8 cellular contexts compared by ENCODE assay signal in genomic region chr16:75464130-75464918, GRCh38. TPM values are rescaled to one million over a fixed set of nuclear protein-coding genes. Genes with fewer than 3 reads are reported as not detected.
DNase-seq lines count a peak whose midpoint lies in the region; ATAC-seq and TF ChIP-seq lines count a peak whose summit lies in the region.

Gene TMEM170A, minus strand, starts transcription at chr16:75464689. Its CDS starts 89 bp downstream, at chr16:75464600.

- TF ChIP-seq EP300 in SK-N-SH (IDR thresholded peaks at IDR 0.05; ENCODE audit: borderline replicate concordance in 1 of 2, low read depth in 1 of 2, low read length in 1 of 2): no peak
- TF ChIP-seq EP300 in suprapubic skin (IDR thresholded peaks at IDR 0.05): no peak

- H2AFZ ChIP-seq in SK-N-SH (ENCODE audit: low read depth): peak within 1 kb of the TSS; percentile 95

- H3K27me3 ChIP-seq in SK-N-SH (ENCODE audit: insufficient read depth) (no peaks in the 10 kb centered on the region), suprapubic skin (no peaks in the 10 kb centered on the region)

- H3K4me1 ChIP-seq in SK-N-SH (ENCODE audit: control insufficient read depth in 1 of 2, insufficient read depth in 2 of 2, low read depth in 1 of 2, low read length in 1 of 2): peaks cover 0 to 3% of the 10 kb centered on the region in 2 experiments; a peak in 2 of 4 replicates
- H3K4me1 ChIP-seq in suprapubic skin: peaks cover 21% of the 10 kb centered on the region

- H3K27ac ChIP-seq in SK-N-SH (ENCODE audit: low read depth in 2 of 2, low read length in 1 of 2) (peak within 1 kb of the TSS; percentile 80 to 95), suprapubic skin (peak within 1 kb of the TSS; percentile 96)

- peak within 1 kb of the TSS; percentile 84 for H3K9ac ChIP-seq in SK-N-SH

- peak; percentile 77; the same call in 1 of the 2 replicates for TF ChIP-seq RAD21 in SK-N-SH (IDR thresholded peaks at IDR 0.05; ENCODE audit: low read length)

- H3F3A ChIP-seq in SK-N-SH (replicated peaks; ENCODE audit: insufficient read depth): peaks cover 2% of the 10 kb centered on the region

- no peaks in the 10 kb centered on the region for H3K9me2 ChIP-seq in SK-N-SH

- POLR2A ChIA-PET in SK-N-SH (lab: Yijun Ruan, JAX): interaction anchor here (1.0 to 1.2 kb wide), 3 partner anchors 31 to 266 kb away, joined by 3 to 4 read pairs (median 3); partner anchors contain the start of genes ADAT1 and CFDP1

- peak; percentile 95 for TF ChIP-seq POLR2A in GM10847 (IDR thresholded peaks at IDR 0.05; ENCODE audit: extremely low read depth, insufficient read length)
- TF ChIP-seq POLR2A in suprapubic skin (IDR thresholded peaks at IDR 0.05): peak in 1 of 2 donors; percentile 81

- ATAC-seq in HG02588 (IDR thresholded peaks at IDR 0.05; ENCODE audit: unreplicated experiment): peak; percentile 91

- peak; percentile 100 for TF ChIP-seq CTCF in SK-N-SH (IDR thresholded peaks at IDR 0.05)
- peak; percentile 100 for TF ChIP-seq CTCF in suprapubic skin (IDR thresholded peaks at IDR 0.05)

- H3K4me2 ChIP-seq in SK-N-SH: peak within 1 kb of the TSS; percentile 99

- peaks cover 22% of the 10 kb centered on the region for H4K20me1 ChIP-seq in SK-N-SH (ENCODE audit: insufficient read depth)

- H3K4me3 ChIP-seq in SK-N-SH (ENCODE audit: low read depth in 2 of 2, low read length in 1 of 2): peak within 1 kb of the TSS; percentile 69 to 85
- H3K4me3 ChIP-seq in suprapubic skin: peak within 1 kb of the TSS; percentile 97

- WGBS in SK-N-SH (ENCODE audit: low lambda C conversion rate): under 1% methylated on average over 37 of the region's 89 CpGs
- 0% methylated on average over 17 of the region's 89 CpGs for WGBS in suprapubic skin

- H3K9me3 ChIP-seq in SK-N-SH (no peaks in the 10 kb centered on the region), suprapubic skin (no peaks in the 10 kb centered on the region)

- peaks cover 47% of the 10 kb centered on the region for H3K79me2 ChIP-seq in SK-N-SH (ENCODE audit: insufficient read depth)

- peak; percentile 82 for DNase-seq in NCI-H1048 (lab: John Stamatoyannopoulos, UW)
- peak; percentile 98 for DNase-seq in SK-N-SH
- peak; percentile 100 for DNase-seq in activated naive CD4-positive, alpha-beta T cell treated with anti-CD3 and anti-CD28 coated beads, Interleukin-2, amount 50 U/mL, for 16 hours
- DNase-seq in germinal center (ENCODE audit: low spot score): peak; percentile 97
- peak; percentile 74 to 100 (median 98) for DNase-seq in nucleus accumbens (lab: John Stamatoyannopoulos, UW)
- DNase-seq in suprapubic skin (ENCODE audit: low spot score in 2 of 2): peak; percentile 99 to 100

- H3K36me3 ChIP-seq in SK-N-SH (replicated peaks in 1 of 2; ENCODE audit: control insufficient read depth in 1 of 2, insufficient read depth in 2 of 2, low read length in 1 of 2): no peaks in the 10 kb centered on the region
- H3K36me3 ChIP-seq in suprapubic skin: no peaks in the 10 kb centered on the region

- CTCF ChIA-PET in SK-N-SH (lab: Yijun Ruan, JAX): interaction anchor here (0.7 to 4.2 kb wide), 41 partner anchors 8 to 396 kb away, joined by 3 to 22 read pairs (median 4); partner anchors contain the start of gene CTRB2

TF ChIP-seq in SK-N-SH, 30 proteins besides CTCF, POLR2A, EP300 and RAD21 (continues in another document):
- TF ChIP-seq CHD2 (IDR thresholded peaks at IDR 0.05; ENCODE audit: low read length, partially characterized antibody): peak; percentile 77
- TF ChIP-seq RXRA (IDR thresholded peaks at IDR 0.05; ENCODE audit: borderline replicate concordance, low read depth): no peak
- 0 out of 2 replicates have a peak, but pooled peaks have one; percentile 12 for TF ChIP-seq TCF12 (IDR thresholded peaks at IDR 0.05)
- TF ChIP-seq FOSL2 (IDR thresholded peaks at IDR 0.05; ENCODE audit: borderline replicate concordance, low read depth): no peak
- peak; percentile 97 for TF ChIP-seq PBX3 (IDR thresholded peaks at IDR 0.05)
- TF ChIP-seq TEAD4 (IDR thresholded peaks at IDR 0.05; ENCODE audit: borderline replicate concordance, insufficient read depth): 0 out of 2 replicates have a peak, but pooled peaks have one; percentile 8
- peak; percentile 97 for TF ChIP-seq POLR2AphosphoS5 (IDR thresholded peaks at IDR 0.05; ENCODE audit: low read depth, low read length)
- no peak; the same call in 1 of the 2 replicates for TF ChIP-seq GABPA (IDR thresholded peaks at IDR 0.05; ENCODE audit: low read depth)
- TF ChIP-seq NFIC (IDR thresholded peaks at IDR 0.05; ENCODE audit: borderline replicate concordance): peak; percentile 89
- no peak for TF ChIP-seq YY1 (IDR thresholded peaks at IDR 0.05; ENCODE audit: low read depth)
- peak; percentile 74 for TF ChIP-seq MXI1 (IDR thresholded peaks at IDR 0.05; ENCODE audit: low read depth, low read length)
- peak; percentile 86 for TF ChIP-seq SMC3 (IDR thresholded peaks at IDR 0.05; ENCODE audit: low read depth, low read length)
- no peak for TF ChIP-seq JUND (IDR thresholded peaks at IDR 0.05)
- TF ChIP-seq MAX (IDR thresholded peaks at IDR 0.05; ENCODE audit: low read depth): peak; percentile 86
- TF ChIP-seq RCOR1 (IDR thresholded peaks at IDR 0.05; ENCODE audit: low read length): peak; percentile 76
- no peak for TF ChIP-seq ELF1 (IDR thresholded peaks at IDR 0.05)
- TF ChIP-seq TAF1 (IDR thresholded peaks at IDR 0.05; ENCODE audit: borderline replicate concordance, low read depth, low read length): peak; percentile 26
- peak; percentile 28; the same call in 1 of the 2 replicates for TF ChIP-seq SIN3A (IDR thresholded peaks at IDR 0.05; ENCODE audit: borderline replicate concordance, low read depth, low read length)
- no peak for TF ChIP-seq REST (IDR thresholded peaks at IDR 0.05; ENCODE audit: low read depth, low read length)
- peak; percentile 49 for TF ChIP-seq IRF3 (IDR thresholded peaks at IDR 0.05; ENCODE audit: low read depth, low read length)
- TF ChIP-seq USF2 (IDR thresholded peaks at IDR 0.05; ENCODE audit: borderline replicate concordance, low read depth, low read length): no peak
- 0 out of 2 replicates have a peak, but pooled peaks have one; percentile 28 for TF ChIP-seq FOXM1 (IDR thresholded peaks at IDR 0.05; ENCODE audit: low read depth)
- TF ChIP-seq NRF1 (IDR thresholded peaks at IDR 0.05; ENCODE audit: low read depth, low read length): peak; percentile 82

RNA-seq across cellular contexts. Expression of gene TMEM170A, which starts in this region (rescaled TPM):
- polyA plus RNA-seq in SK-N-SH (2012; rRNA removed): 9.2 and 11.0 TPM in 2 replicates
- 9.3 and 10.1 TPM in 2 replicates for polyA plus RNA-seq in SK-N-SH (2012; cell fraction: cytosol; rRNA removed)
- polyA plus RNA-seq in SK-N-SH (2012; cell fraction: nucleus; rRNA removed): 9.7 and 11.5 TPM in 2 replicates
- 10 to 100 TPM; 15.8 to 17.5 (median 16.5) TPM for total RNA-seq in suprapubic skin

Comparison
In these comparisons a context has a peak if more than half of its experiments do, and no peak if none do; other contexts are left out.
1. Peak in every context shown above with its lines: DNase-seq, ATAC-seq, H3K4me3 ChIP-seq and H3K27ac ChIP-seq.